ENCODE assay signal across 1 cellular context in the genomic region with DNA sequence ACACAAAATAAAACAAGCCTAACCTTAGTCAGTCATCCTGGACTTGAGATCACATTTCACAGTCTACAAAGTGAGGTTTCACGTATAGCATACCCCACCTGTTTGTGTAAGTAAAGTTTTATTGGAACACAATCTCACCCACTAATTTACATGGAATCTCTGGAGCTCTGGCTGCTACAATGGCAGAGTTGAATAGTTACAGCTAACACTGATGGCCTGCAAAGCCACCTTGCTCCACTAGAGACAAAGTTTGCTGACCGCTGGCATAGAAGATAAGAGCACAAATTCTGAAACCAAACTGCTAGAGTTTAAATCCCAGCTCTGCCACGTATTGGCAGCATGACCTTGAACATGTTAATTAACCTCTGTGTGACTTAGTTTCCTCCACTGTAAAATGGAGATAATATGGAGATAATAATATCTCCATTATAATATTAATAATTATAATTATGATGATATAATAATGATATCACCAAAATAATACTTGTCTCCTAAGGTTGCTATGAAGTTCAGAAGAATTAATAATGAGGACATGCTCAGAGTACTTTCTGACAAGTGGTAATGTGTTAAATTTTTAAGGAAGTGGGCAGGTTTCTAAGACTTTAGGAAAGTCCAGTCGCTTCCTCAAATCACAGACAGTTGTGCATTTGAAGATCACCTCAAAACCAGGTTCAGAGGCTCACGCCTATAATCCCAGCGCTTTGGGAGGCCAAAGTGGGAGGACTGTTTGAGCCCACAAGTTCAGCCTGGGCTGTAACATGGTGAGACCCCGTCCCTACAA.
TF ChIP-seq lines count a peak whose summit lies in the region.

No MANE protein-coding gene starts in this region.

TF ChIP-seq in K562, 482 proteins besides CTCF, POLR2A, EP300 and RAD21 (continued from another document):
- TF ChIP-seq, protein P1, sequence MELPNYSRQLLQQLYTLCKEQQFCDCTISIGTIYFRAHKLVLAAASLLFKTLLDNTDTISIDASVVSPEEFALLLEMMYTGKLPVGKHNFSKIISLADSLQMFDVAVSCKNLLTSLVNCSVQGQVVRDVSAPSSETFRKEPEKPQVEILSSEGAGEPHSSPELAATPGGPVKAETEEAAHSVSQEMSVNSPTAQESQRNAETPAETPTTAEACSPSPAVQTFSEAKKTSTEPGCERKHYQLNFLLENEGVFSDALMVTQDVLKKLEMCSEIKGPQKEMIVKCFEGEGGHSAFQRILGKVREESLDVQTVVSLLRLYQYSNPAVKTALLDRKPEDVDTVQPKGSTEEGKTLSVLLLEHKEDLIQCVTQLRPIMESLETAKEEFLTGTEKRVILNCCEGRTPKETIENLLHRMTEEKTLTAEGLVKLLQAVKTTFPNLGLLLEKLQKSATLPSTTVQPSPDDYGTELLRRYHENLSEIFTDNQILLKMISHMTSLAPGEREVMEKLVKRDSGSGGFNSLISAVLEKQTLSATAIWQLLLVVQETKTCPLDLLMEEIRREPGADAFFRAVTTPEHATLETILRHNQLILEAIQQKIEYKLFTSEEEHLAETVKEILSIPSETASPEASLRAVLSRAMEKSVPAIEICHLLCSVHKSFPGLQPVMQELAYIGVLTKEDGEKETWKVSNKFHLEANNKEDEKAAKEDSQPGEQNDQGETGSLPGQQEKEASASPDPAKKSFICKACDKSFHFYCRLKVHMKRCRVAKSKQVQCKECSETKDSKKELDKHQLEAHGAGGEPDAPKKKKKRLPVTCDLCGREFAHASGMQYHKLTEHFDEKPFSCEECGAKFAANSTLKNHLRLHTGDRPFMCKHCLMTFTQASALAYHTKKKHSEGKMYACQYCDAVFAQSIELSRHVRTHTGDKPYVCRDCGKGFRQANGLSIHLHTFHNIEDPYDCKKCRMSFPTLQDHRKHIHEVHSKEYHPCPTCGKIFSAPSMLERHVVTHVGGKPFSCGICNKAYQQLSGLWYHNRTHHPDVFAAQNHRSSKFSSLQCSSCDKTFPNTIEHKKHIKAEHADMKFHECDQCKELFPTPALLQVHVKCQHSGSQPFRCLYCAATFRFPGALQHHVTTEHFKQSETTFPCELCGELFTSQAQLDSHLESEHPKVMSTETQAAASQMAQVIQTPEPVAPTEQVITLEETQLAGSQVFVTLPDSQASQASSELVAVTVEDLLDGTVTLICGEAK (IDR thresholded peaks at IDR 0.05): peak; percentile 56; the same call in 1 of the 2 replicates
- TF ChIP-seq, protein P1 (CRISPR knock-in tag; IDR thresholded peaks at IDR 0.05): no peak
- no peak for TF ChIP-seq PURB (CRISPR knock-in tag; IDR thresholded peaks at IDR 0.05; ENCODE audit: low read depth)
